ENCODE assay signal across 8 cellular contexts in the genomic region with DNA sequence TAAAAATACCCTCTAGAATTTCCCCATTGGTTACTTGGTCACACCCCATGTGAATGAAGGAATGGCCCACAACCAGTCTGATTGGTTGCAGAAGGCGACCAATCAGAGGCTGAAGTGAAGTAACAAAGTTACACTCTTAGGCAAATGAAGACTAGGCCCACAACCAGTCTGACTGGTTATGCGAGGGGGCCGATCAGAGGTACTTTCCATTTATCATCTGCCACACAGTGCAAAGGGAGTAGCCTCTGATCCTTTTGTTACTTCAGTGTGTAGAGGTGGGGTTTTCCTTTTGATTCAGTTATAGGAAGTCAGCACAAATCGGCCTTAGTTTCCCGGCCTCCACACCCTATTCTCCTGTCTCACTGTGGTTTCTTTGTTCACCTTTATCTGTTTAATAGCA.
DNase-seq lines count a peak whose midpoint lies in the region; ATAC-seq and TF ChIP-seq lines count a peak whose summit lies in the region.

No MANE protein-coding gene starts in this region.

- H3K9me3 ChIP-seq in CD8-positive, alpha-beta T cell (ENCODE audit: low read length) = no peaks in the 10 kb centered on the region
- H3K9me3 ChIP-seq in mucosa of descending colon = no peaks in the 10 kb centered on the region

- no peak overlapping the region for H3K27ac ChIP-seq in CD8-positive, alpha-beta T cell (ENCODE audit: low read depth, low read length)

- no peaks in the 10 kb centered on the region for H3K9me3 Mint-ChIP-seq in CD8-positive, alpha-beta T cell
- H3K9me3 Mint-ChIP-seq in activated CD4-positive, alpha-beta memory T cell treated with anti-CD3 and anti-CD28 coated beads for 36 hours = no peaks in the 10 kb centered on the region
- peaks cover 3% of the 10 kb centered on the region for H3K9me3 Mint-ChIP-seq in osteocyte (ENCODE audit: unreplicated experiment)

- POLR2A ChIA-PET in CD8-positive, alpha-beta T cell (lab: Charles Lee) = interaction anchor here (0.6 to 0.7 kb wide), 2 partner anchors 130 to 428 kb away, joined by 3 read pairs; no protein-coding TSS in a partner anchor
- POLR2A ChIA-PET in activated CD4-positive, alpha-beta memory T cell treated with anti-CD3 and anti-CD28 coated beads for 36 hours (lab: Charles Lee) = interaction anchor here (0.5 kb wide), 1 partner anchor 69 kb away, joined by 3 read pairs; no protein-coding TSS in a partner anchor

- intact Hi-C loops in CD8-positive, alpha-beta T cell (cut with DNase I, micrococcal nuclease) = no loop called here
- intact Hi-C loops in activated CD4-positive, alpha-beta memory T cell treated with anti-CD3 and anti-CD28 coated beads for 36 hours (cut with micrococcal nuclease) = loop anchor here (1.0 to 10.0 kb wide), 8 partner anchors 19 to 256 kb away; no protein-coding TSS in a partner anchor
- intact Hi-C loops in mucosa of descending colon (cut with DNase I, micrococcal nuclease) = no loop called here

- H3K4me3 Mint-ChIP-seq in CD8-positive, alpha-beta T cell = no peak overlapping the region
- H3K4me3 Mint-ChIP-seq in activated CD4-positive, alpha-beta memory T cell treated with anti-CD3 and anti-CD28 coated beads for 36 hours = peak overlapping the region; percentile 27
- no peak overlapping the region for H3K4me3 Mint-ChIP-seq in osteocyte (ENCODE audit: unreplicated experiment)

- no peaks in the 10 kb centered on the region for H3K36me3 Mint-ChIP-seq in CD8-positive, alpha-beta T cell
- H3K36me3 Mint-ChIP-seq in activated CD4-positive, alpha-beta memory T cell treated with anti-CD3 and anti-CD28 coated beads for 36 hours = no peaks in the 10 kb centered on the region
- no peaks in the 10 kb centered on the region for H3K36me3 Mint-ChIP-seq in osteocyte (ENCODE audit: unreplicated experiment)

- peak; percentile 65 for ATAC-seq in CD8-positive, alpha-beta T cell
- ATAC-seq in GM19351 (IDR thresholded peaks at IDR 0.05; ENCODE audit: unreplicated experiment) = peak; percentile 96
- peak; percentile 95 for ATAC-seq in HG03342 (IDR thresholded peaks at IDR 0.05; ENCODE audit: unreplicated experiment)
- ATAC-seq in mucosa of descending colon = peak; percentile 96

- TF ChIP-seq CTCF in CD8-positive, alpha-beta T cell (IDR thresholded peaks at IDR 0.05) = no peak
- no peak for TF ChIP-seq CTCF in mucosa of descending colon (IDR thresholded peaks at IDR 0.05)
- TF ChIP-seq CTCF in osteocyte (IDR thresholded peaks at IDR 0.05) = no peak

- H3K27ac Mint-ChIP-seq in CD8-positive, alpha-beta T cell = no peak overlapping the region
- peak overlapping the region; percentile 83 for H3K27ac Mint-ChIP-seq in activated CD4-positive, alpha-beta memory T cell treated with anti-CD3 and anti-CD28 coated beads for 36 hours
- no peak overlapping the region for H3K27ac Mint-ChIP-seq in osteocyte (ENCODE audit: unreplicated experiment)

- peaks cover 19% of the 10 kb centered on the region for H3K4me1 ChIP-seq in CD8-positive, alpha-beta T cell (ENCODE audit: insufficient read depth, low read length)
- H3K4me1 ChIP-seq in mucosa of descending colon (ENCODE audit: low read depth) = no peaks in the 10 kb centered on the region

- no peak overlapping the region for H3K4me3 ChIP-seq in CD8-positive, alpha-beta T cell (ENCODE audit: low read depth, low read length)
- H3K4me3 ChIP-seq in mucosa of descending colon = no peak overlapping the region

- CTCF ChIA-PET in CD8-positive, alpha-beta T cell (lab: Charles Lee) = interaction anchor here (1.1 kb wide), 1 partner anchor 256 kb away, joined by 3 read pairs; no protein-coding TSS in a partner anchor
- CTCF ChIA-PET in activated CD4-positive, alpha-beta memory T cell treated with anti-CD3 and anti-CD28 coated beads for 36 hours (lab: Charles Lee) = no interaction called here

- peaks cover 27% of the 10 kb centered on the region for H3K4me1 Mint-ChIP-seq in CD8-positive, alpha-beta T cell (ENCODE audit: low read depth)
- peaks cover 32% of the 10 kb centered on the region for H3K4me1 Mint-ChIP-seq in activated CD4-positive, alpha-beta memory T cell treated with anti-CD3 and anti-CD28 coated beads for 36 hours (ENCODE audit: low read depth)
- peaks cover 14% of the 10 kb centered on the region for H3K4me1 Mint-ChIP-seq in osteocyte (ENCODE audit: unreplicated experiment)

- no peaks in the 10 kb centered on the region for H3K36me3 ChIP-seq in CD8-positive, alpha-beta T cell (ENCODE audit: insufficient read depth, low read length)
- no peaks in the 10 kb centered on the region for H3K36me3 ChIP-seq in mucosa of descending colon (ENCODE audit: low read depth)

- DNase-seq in CD8-positive, alpha-beta T cell = no peak
- peak; percentile 81 for DNase-seq in activated CD4-positive, alpha-beta memory T cell treated with anti-CD3 and anti-CD28 coated beads for 36 hours
- DNase-seq in mucosa of descending colon = peak; percentile 76 to 87 (median 78)
- no peak for DNase-seq in HUDEP-2 (lab: John Stamatoyannopoulos, UW; ENCODE audit: unreplicated experiment in 76 of 76)
- DNase-seq in midbrain (lab: John Stamatoyannopoulos, UW) = no peak
- DNase-seq in osteocyte (ENCODE audit: extremely low spot score, unreplicated experiment) = no peak

- no peaks in the 10 kb centered on the region for H3K27me3 ChIP-seq in CD8-positive, alpha-beta T cell (ENCODE audit: insufficient read depth, low read length)

- no peaks in the 10 kb centered on the region for H3K27me3 Mint-ChIP-seq in CD8-positive, alpha-beta T cell (ENCODE audit: low read depth)
- no peaks in the 10 kb centered on the region for H3K27me3 Mint-ChIP-seq in activated CD4-positive, alpha-beta memory T cell treated with anti-CD3 and anti-CD28 coated beads for 36 hours
- no peaks in the 10 kb centered on the region for H3K27me3 Mint-ChIP-seq in osteocyte (ENCODE audit: unreplicated experiment)

Comparison
In these comparisons a context has a peak if more than half of its experiments do, and no peak if none do; other contexts are left out.
1. DNase-seq: peak in activated CD4-positive, alpha-beta memory T cell treated with anti-CD3 and anti-CD28 coated beads for 36 hours (single experiment) and mucosa of descending colon (3 of 3); none in CD8-positive, alpha-beta T cell (0 of 7), HUDEP-2 (0 of 76), midbrain (single experiment) and osteocyte (single experiment).
2. Peak in every context shown above with its lines, with median percentiles within 50 percentile points of each other: ATAC-seq.